ENCODE assay signal across 25 cellular contexts in genomic region chr7:138937484-138937883, GRCh38.
"Had no signal": no experiment of that assay in that cellular context is flagged by ENCODE, and none has a peak within 500 bp of the region (broad histone marks: within the 10 kb centered on the region; RNA-seq: fewer than 3 reads in every experiment).

No MANE protein-coding gene starts in this region.

- H3K4me3 ChIP-seq: body of pancreas, dorsolateral prefrontal cortex, esophagus squamous epithelium, heart right ventricle had no signal

- H3K36me3 Mint-ChIP-seq: activated CD4-positive, alpha-beta memory T cell treated with anti-CD3 and anti-CD28 coated beads for 36 hours; activated naive CD8-positive, alpha-beta T cell had no signal

- H3K4me3 Mint-ChIP-seq: activated CD4-positive, alpha-beta memory T cell treated with anti-CD3 and anti-CD28 coated beads for 36 hours; activated CD4-positive, alpha-beta T cell treated with anti-CD3 and anti-CD28 coated beads for 36 hours; activated CD4-positive, alpha-beta T cell treated with anti-CD3 and anti-CD28 coated beads, Interleukin-2, amount 10 ng/mL, durations not matched to agents 24 days and 14 days; activated CD8-positive, alpha-beta T cell treated with anti-CD3 and anti-CD28 coated beads, Interleukin-2, amount 10 ng/mL, durations not matched to agents 7 days and 5 days; activated naive CD8-positive, alpha-beta T cell; activated T-cell treated with anti-CD3 and anti-CD28 coated beads, Interleukin-2, amount 50 U/mL, for 4 hours; activated T-helper 17 cell treated with anti-CD3 and anti-CD28 coated beads, Interleukin-2, amount 50 U/mL, for 72 hours had no signal

- FAIRE-seq: colon had no signal

- H3K27ac ChIP-seq: body of pancreas, epithelial cell of prostate, esophagus squamous epithelium, heart right ventricle had no signal

- H3K4me1 Mint-ChIP-seq: activated CD4-positive, alpha-beta T cell treated with anti-CD3 and anti-CD28 coated beads for 36 hours; activated CD4-positive, alpha-beta T cell treated with anti-CD3 and anti-CD28 coated beads, Interleukin-2, amount 10 ng/mL, durations not matched to agents 24 days and 14 days; activated T-helper 17 cell treated with anti-CD3 and anti-CD28 coated beads, Interleukin-2, amount 50 U/mL, for 72 hours had no signal

- H3K27me3 ChIP-seq: body of pancreas, dorsolateral prefrontal cortex, esophagus squamous epithelium, heart right ventricle had no signal

- H3K9me3 Mint-ChIP-seq: activated CD4-positive, alpha-beta memory T cell treated with anti-CD3 and anti-CD28 coated beads for 36 hours; activated T-cell treated with anti-CD3 and anti-CD28 coated beads, Interleukin-2, amount 50 U/mL, for 4 hours; activated T-helper 17 cell treated with anti-CD3 and anti-CD28 coated beads, Interleukin-2, amount 50 U/mL, for 72 hours had no signal

- H3K27ac Mint-ChIP-seq: activated CD4-positive, alpha-beta memory T cell treated with anti-CD3 and anti-CD28 coated beads for 36 hours; activated CD4-positive, alpha-beta T cell treated with anti-CD3 and anti-CD28 coated beads for 36 hours; activated CD4-positive, alpha-beta T cell treated with anti-CD3 and anti-CD28 coated beads, Interleukin-2, amount 10 ng/mL, durations not matched to agents 24 days and 14 days; activated CD8-positive, alpha-beta T cell treated with anti-CD3 and anti-CD28 coated beads, Interleukin-2, amount 10 ng/mL, durations not matched to agents 7 days and 5 days; activated naive CD8-positive, alpha-beta T cell; activated T-helper 17 cell treated with anti-CD3 and anti-CD28 coated beads, Interleukin-2, amount 50 U/mL, for 72 hours had no signal

- ATAC-seq: activated CD4-positive, alpha-beta T cell treated with anti-CD3 and anti-CD28 coated beads for 36 hours; activated CD8-positive, alpha-beta T cell treated with anti-CD3 and anti-CD28 coated beads, Interleukin-2, amount 10 ng/mL, durations not matched to agents 7 days and 5 days; activated T-cell treated with anti-CD3 and anti-CD28 coated beads, Interleukin-2, amount 50 U/mL, for 4 hours; activated T-helper 17 cell treated with anti-CD3 and anti-CD28 coated beads, Interleukin-2, amount 50 U/mL, for 72 hours; body of pancreas; heart right ventricle had no signal

- H3K27me3 Mint-ChIP-seq: activated CD4-positive, alpha-beta T cell treated with anti-CD3 and anti-CD28 coated beads for 36 hours; activated naive CD8-positive, alpha-beta T cell had no signal

- H3K36me3 ChIP-seq: esophagus squamous epithelium, heart right ventricle had no signal

- DNase-seq: activated CD4-positive, alpha-beta memory T cell treated with anti-CD3 and anti-CD28 coated beads for 36 hours; activated CD4-positive, alpha-beta T cell treated with anti-CD3 and anti-CD28 coated beads for 36 hours; activated CD4-positive, alpha-beta T cell treated with anti-CD3 and anti-CD28 coated beads, Interleukin-2, amount 10 ng/mL, durations not matched to agents 24 days and 14 days; activated CD4-positive, CD25-positive, alpha-beta regulatory T cell; activated CD4-positive, CD25-positive, alpha-beta regulatory T cell treated with anti-CD3 and anti-CD28 coated beads, Interleukin-2, amount 50 U/mL, for 72 hours; activated CD8-positive, alpha-beta T cell treated with anti-CD3 and anti-CD28 coated beads, Interleukin-2, amount 10 ng/mL, durations not matched to agents 7 days and 5 days; activated effector memory CD4-positive, alpha-beta T cell treated with Interleukin-2 at 50 U/mL for 16 hours; activated gamma-delta T cell treated with Interleukin-2 at 50 U/mL for 16 hours; activated naive CD4-positive, alpha-beta T cell treated with anti-CD3 and anti-CD28 coated beads, Interleukin-2, amount 50 U/mL, for 16 hours; activated naive CD4-positive, alpha-beta T cell treated with Interleukin-2 at 50 U/mL for 16 hours; activated T-cell treated with anti-CD3 and anti-CD28 coated beads, Interleukin-2, amount 50 U/mL, for 4 hours; amniotic stem cell; anterior cingulate cortex; body of pancreas; caudate nucleus; dorsolateral prefrontal cortex; effector memory CD4-positive, alpha-beta T cell; esophagus squamous epithelium; foreskin melanocyte; heart right ventricle; T-helper 2 cell had no signal

- H3K9me3 ChIP-seq: body of pancreas, esophagus squamous epithelium, heart right ventricle had no signal
